9 cellular contexts compared by ENCODE assay signal in the genomic region with DNA sequence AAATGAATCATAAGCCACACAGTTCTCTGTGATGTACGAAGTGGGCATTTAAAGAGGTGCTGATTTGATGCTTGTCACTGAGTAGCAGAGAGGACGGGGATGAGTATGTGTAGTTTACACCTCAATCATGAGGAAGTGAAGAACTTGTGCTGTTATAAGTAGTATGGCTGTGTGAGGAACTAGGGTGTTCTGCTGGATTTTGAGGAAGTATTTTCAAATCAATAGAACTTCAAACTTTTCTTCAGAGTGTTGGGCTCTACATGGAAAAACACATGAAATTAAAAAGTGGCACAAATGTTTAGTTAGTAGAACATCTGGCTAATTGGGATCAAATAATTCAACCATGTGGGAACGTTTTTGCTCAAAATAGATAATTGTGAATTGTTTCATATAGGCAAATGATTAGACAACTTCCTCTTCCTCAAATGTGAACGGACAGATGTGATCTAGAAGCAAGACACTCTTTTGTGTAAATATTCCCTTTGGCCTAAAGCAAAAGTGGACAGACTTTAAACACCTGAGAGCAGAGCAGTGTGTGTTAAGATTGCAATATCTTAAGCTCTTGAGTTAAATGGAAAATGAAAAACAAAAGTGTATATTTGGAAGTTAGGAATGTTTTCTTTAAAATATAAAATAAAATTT.
DNase-seq lines count a peak whose midpoint lies in the region; ATAC-seq and TF ChIP-seq lines count a peak whose summit lies in the region.
"Had no signal": no experiment of that assay in that cellular context is flagged by ENCODE, and none has a peak within 500 bp of the region (broad histone marks: within the 10 kb centered on the region; RNA-seq: fewer than 3 reads in every experiment).

No MANE protein-coding gene starts in this region.

- H3K36me3 ChIP-seq in WERI-Rb-1, result no peaks in the 10 kb centered on the region
- H3K36me3 ChIP-seq: thoracic aorta had no signal

- no peak overlapping the region for H3K27ac ChIP-seq in WERI-Rb-1
- H3K27ac ChIP-seq: thoracic aorta had no signal

- H3K4me3 ChIP-seq in WERI-Rb-1 (ENCODE audit: low read depth, low read length), result no peak overlapping the region
- H3K4me3 ChIP-seq: thoracic aorta had no signal

- H3K27me3 ChIP-seq in WERI-Rb-1 (ENCODE audit: insufficient read depth, low read depth, severe bottlenecking), result no peaks in the 10 kb centered on the region

- intact Hi-C loops in left colon (cut with DNase I, micrococcal nuclease), result no loop called here

- no peaks in the 10 kb centered on the region for H3K9me3 ChIP-seq in WERI-Rb-1 (ENCODE audit: severe bottlenecking)
- H3K9me3 ChIP-seq: thoracic aorta had no signal

- TF ChIP-seq CTCF in WERI-Rb-1 (IDR thresholded peaks at IDR 0.05; ENCODE audit: low read depth, low read length), result no peak

- ATAC-seq in GM18508 (IDR thresholded peaks at IDR 0.05; ENCODE audit: insufficient read depth, unreplicated experiment) (peak; percentile 66), GM21786 (IDR thresholded peaks at IDR 0.05; ENCODE audit: unreplicated experiment) (peak; percentile 68), HG03558 (IDR thresholded peaks at IDR 0.05; ENCODE audit: extremely low read depth, unreplicated experiment) (peak; percentile 31), left colon (peak; percentile 83)

- DNase-seq in left colon, result no peak
- no peak for DNase-seq in WERI-Rb-1
- no peak for DNase-seq in stimulated activated CD4-positive, alpha-beta T cell treated with anti-CD3 and anti-CD28 coated beads, Interleukin-12 subunit alpha, Interleukin-12 subunit beta, amount 100 ng/mL, for 4 hours
- DNase-seq in amniotic stem cell (lab: John Stamatoyannopoulos, UW), result no peak
- no peak for DNase-seq in NCI-H2081 (lab: John Stamatoyannopoulos, UW)

Comparison
In these comparisons a context has a peak if more than half of its experiments do, and no peak if none do; other contexts are left out.
1. ATAC-seq: peak in every context shown above with its lines; median percentile 83 in left colon; 68 in GM21786; 66 in GM18508; 31 in HG03558.